34 cellular contexts compared by ENCODE assay signal in genomic region chr9:17764306-17764705, GRCh38.
"Had no signal": no experiment of that assay in that cellular context is flagged by ENCODE, and none has a peak within 500 bp of the region (broad histone marks: within the 10 kb centered on the region; RNA-seq: fewer than 3 reads in every experiment).

No MANE protein-coding gene starts in this region.

- H3K27me3 ChIP-seq: MG63 had no signal

- H3K9me3 ChIP-seq: MG63 had no signal

- H3K36me3 ChIP-seq: MG63 had no signal

- DNase-seq: Karpas-422, Kasumi-1, MG63, MM.1S, MV-4-11, NCI-H1048, NCI-H1092, NCI-H1092 treated with DMSO at 0.1 percent for 48 hours, NCI-H1105, NCI-H1105 treated with DMSO at 0.1 percent for 48 hours, NCI-H1417, NCI-H1417 treated with DMSO at 0.1 percent for 48 hours, NCI-H1436, NCI-H1436 treated with DMSO at 0.1 percent for 48 hours, NCI-H146, NCI-H1694, NCI-H1694 treated with DMSO at 0.1 percent for 48 hours, NCI-H187, NCI-H187 treated with DMSO at 0.1 percent for 48 hours, NCI-H1930, NCI-H2029, NCI-H2029 treated with DMSO at 0.1 percent for 48 hours, NCI-H2081, NCI-H2081 treated with DMSO at 0.1 percent for 48 hours, NCI-H2107, NCI-H2171, NCI-H2171 treated with DMSO at 0.1 percent for 48 hours, NCI-H2227 treated with DMSO at 0.1 percent for 48 hours, NCI-H226, NCI-H345, NCI-H446, NCI-H446 treated with DMSO at 0.1 percent for 48 hours, NCI-H510A had no signal

- H3K4me2 ChIP-seq: KMS-11 had no signal

- H3K27ac ChIP-seq: KMS-11 had no signal

- H3K9ac ChIP-seq: KMS-11 had no signal

- H3K4me3 ChIP-seq: MG63 had no signal
